In the genomic region with DNA sequence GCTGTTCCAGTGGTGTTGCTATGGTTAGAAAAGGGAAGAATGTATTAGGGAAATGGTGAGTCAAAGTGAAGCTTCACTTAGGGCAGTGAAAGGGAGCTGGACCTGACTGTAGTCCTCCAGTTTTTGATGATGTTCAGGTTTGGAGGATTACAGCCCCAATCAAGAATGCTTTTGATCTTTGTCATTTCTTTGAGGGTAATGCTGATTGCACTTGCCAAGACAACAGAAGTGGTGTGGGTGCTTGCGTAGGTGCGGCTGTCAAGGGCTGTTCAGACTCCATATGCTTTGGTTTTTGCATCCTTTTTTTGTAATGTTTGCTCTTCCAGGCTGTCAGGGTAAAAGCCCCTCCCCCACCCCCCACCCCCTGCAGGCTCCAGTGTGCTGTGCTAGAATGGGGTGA, we compare ENCODE assay signal across 17 cellular contexts.
"Had no signal": no experiment of that assay in that cellular context is flagged by ENCODE, and none has a peak within 500 bp of the region (broad histone marks: within the 10 kb centered on the region; RNA-seq: fewer than 3 reads in every experiment).

No MANE protein-coding gene starts in this region.

- H3K27me3 Mint-ChIP-seq: activated CD4-positive, alpha-beta T cell treated with anti-CD3 and anti-CD28 coated beads for 36 hours; brain had no signal

- H3K27ac ChIP-seq: coronary artery, gastroesophageal sphincter, heart right ventricle, left ventricle myocardium inferior, psoas muscle, thoracic aorta, WERI-Rb-1 had no signal

- H3K4me1 Mint-ChIP-seq: activated CD4-positive, alpha-beta T cell treated with anti-CD3 and anti-CD28 coated beads for 36 hours had no signal

- H3K9me3 Mint-ChIP-seq: brain; neural crest cell; stimulated activated naive CD8-positive, alpha-beta T cell treated with anti-CD3 and anti-CD28 coated beads, Interleukin-15, amount 100 ng/mL, for 72 hours had no signal

- H3K9me3 ChIP-seq: gastroesophageal sphincter, heart right ventricle, left ventricle myocardium inferior, psoas muscle, thoracic aorta had no signal

- H3K36me3 ChIP-seq: heart right ventricle, left ventricle myocardium inferior, thoracic aorta, WERI-Rb-1 had no signal

- ATAC-seq: activated CD4-positive, alpha-beta T cell treated with anti-CD3 and anti-CD28 coated beads for 36 hours; gastroesophageal sphincter; heart right ventricle; psoas muscle; right cardiac atrium; stimulated activated naive CD8-positive, alpha-beta T cell treated with anti-CD3 and anti-CD28 coated beads, Interleukin-15, amount 100 ng/mL, for 72 hours had no signal

- H3K27ac Mint-ChIP-seq: activated CD4-positive, alpha-beta T cell treated with anti-CD3 and anti-CD28 coated beads for 36 hours; brain; stimulated activated naive CD8-positive, alpha-beta T cell treated with anti-CD3 and anti-CD28 coated beads, Interleukin-15, amount 100 ng/mL, for 72 hours had no signal

- H3K4me3 ChIP-seq: coronary artery, gastroesophageal sphincter, heart right ventricle, left ventricle myocardium inferior, psoas muscle, thoracic aorta had no signal

- H3K27me3 ChIP-seq: gastroesophageal sphincter, heart right ventricle had no signal

- H3K4me1 ChIP-seq: psoas muscle had no signal

- DNase-seq: activated CD4-positive, alpha-beta T cell treated with anti-CD3 and anti-CD28 coated beads for 36 hours; activated CD4-positive, alpha-beta T cell treated with anti-CD3 and anti-CD28 coated beads, Interleukin-2, amount 50 U/mL, for 48 hours; effector CD4-positive, alpha-beta T cell; heart right ventricle; left ventricle myocardium inferior; psoas muscle; right cardiac atrium; small intestine; stimulated activated CD4-positive, alpha-beta T cell treated with anti-CD3 and anti-CD28 coated beads, Interleukin-15, amount 100 ng/mL, for 24 hours; stimulated activated CD4-positive, alpha-beta T cell treated with anti-CD3 and anti-CD28 coated beads, Interleukin-4, amount 100 ng/mL, for 1 hour; stimulated activated naive CD8-positive, alpha-beta T cell treated with anti-CD3 and anti-CD28 coated beads, Interleukin-15, amount 100 ng/mL, for 72 hours; WERI-Rb-1 had no signal

- H3K36me3 Mint-ChIP-seq: brain had no signal

- H3K4me3 Mint-ChIP-seq: activated CD4-positive, alpha-beta T cell treated with anti-CD3 and anti-CD28 coated beads for 36 hours; brain; neural crest cell; stimulated activated naive CD8-positive, alpha-beta T cell treated with anti-CD3 and anti-CD28 coated beads, Interleukin-15, amount 100 ng/mL, for 72 hours had no signal
